ENCODE assay signal across 10 cellular contexts in genomic region chr19:1854032-1854541, GRCh38. TPM values are rescaled to one million over a fixed set of nuclear protein-coding genes. Genes with fewer than 3 reads are reported as not detected.
DNase-seq lines count a peak whose midpoint lies in the region; ATAC-seq, FAIRE-seq and TF ChIP-seq lines count a peak whose summit lies in the region.
"Had no signal": no experiment of that assay in that cellular context is flagged by ENCODE, and none has a peak within 500 bp of the region (broad histone marks: within the 10 kb centered on the region; RNA-seq: fewer than 3 reads in every experiment).

No MANE protein-coding gene starts in this region.

- H3K9ac ChIP-seq in HUES48 (ENCODE audit: low read depth, low read length), result no peak overlapping the region
- H3K9ac ChIP-seq in kidney (ENCODE audit: low read length in 2 of 2), result no peak overlapping the region

- no peaks in the 10 kb centered on the region for H3K36me3 ChIP-seq in HUES48 (ENCODE audit: control insufficient read depth, insufficient read depth, low read length)
- peaks cover 0 to 6% (median 0%) of the 10 kb centered on the region in 9 donors for H3K36me3 ChIP-seq in heart right ventricle
- peaks cover 0 to 4% (median 0%) of the 10 kb centered on the region in 4 donors for H3K36me3 ChIP-seq in upper lobe of left lung
- H3K36me3 ChIP-seq in kidney (ENCODE audit: control insufficient read depth in 1 of 2, insufficient read depth in 2 of 2, low read length in 2 of 2), result no peaks in the 10 kb centered on the region
- H3K36me3 ChIP-seq: uterus had no signal

- H3K9me3 ChIP-seq in HUES48 (ENCODE audit: control insufficient read depth, insufficient read depth, low read length) (no peaks in the 10 kb centered on the region), heart right ventricle (no peaks in the 10 kb centered on the region), upper lobe of left lung (no peaks in the 10 kb centered on the region), kidney (ENCODE audit: control insufficient read depth in 1 of 2, low read length in 2 of 2) (no peaks in the 10 kb centered on the region)
- H3K9me3 ChIP-seq: HAP-1, uterus had no signal

- H3K4me1 ChIP-seq in HUES48 (ENCODE audit: control insufficient read depth, insufficient read depth, low read length) (peaks cover 36% of the 10 kb centered on the region), heart right ventricle (peaks cover 21 to 76% (median 57%) of the 10 kb centered on the region in 9 donors), upper lobe of left lung (peaks cover 59 to 78% (median 73%) of the 10 kb centered on the region in 4 donors), kidney (ENCODE audit: control insufficient read depth in 1 of 2, insufficient read depth in 1 of 2, low read depth in 1 of 2, low read length in 2 of 2) (peaks cover 11 to 24% of the 10 kb centered on the region in 2 donors)

- ATAC-seq in heart right ventricle (no peak), upper lobe of left lung (ENCODE audit: low FRiP score in 2 of 2) (no peak)

- TF ChIP-seq CTCF in VCaP (conservative IDR thresholded peaks at IDR 0.05) (no peak), heart right ventricle (IDR thresholded peaks at IDR 0.05) (no peak), upper lobe of left lung (IDR thresholded peaks at IDR 0.05) (no peak), kidney (IDR thresholded peaks at IDR 0.05; ENCODE audit: borderline replicate concordance, extremely low read depth, insufficient read depth) (no peak)

- WGBS in heart right ventricle, 2 donors, result 65 to 71% methylated on average over 16 of the region's 16 CpGs
- WGBS in upper lobe of left lung, 2 donors, result 53 to 74% methylated on average over 6 to 8 of the region's 16 CpGs

- no peak for DNase-seq in heart right ventricle
- DNase-seq in upper lobe of left lung, result no peak
- no peak for DNase-seq in H4 (ENCODE audit: low spot score)
- DNase-seq in LoVo (ENCODE audit: low spot score), result no peak
- DNase-seq in kidney, result no peak
- DNase-seq: uterus had no signal

- H3K27me3 ChIP-seq in HUES48 (ENCODE audit: control insufficient read depth, insufficient read depth, low read length) (no peaks in the 10 kb centered on the region), heart right ventricle (no peaks in the 10 kb centered on the region), upper lobe of left lung (no peaks in the 10 kb centered on the region)
- H3K27me3 ChIP-seq: uterus had no signal

- H3K27ac ChIP-seq in HUES48 (ENCODE audit: low read depth, low read length) (peak overlapping the region; percentile 79), VCaP (peak overlapping the region; percentile 26; the same call in 1 of the 2 replicates), heart right ventricle (peak overlapping the region in 9 of 10 donors; percentile 82 to 97 (median 94)), upper lobe of left lung (peak overlapping the region; percentile 93 to 95 (median 94)), kidney (ENCODE audit: low read depth in 2 of 2, low read length in 2 of 2) (no peak overlapping the region)

- intact Hi-C loops in heart right ventricle (cut with DNase I), result no loop called here
- intact Hi-C loops in kidney (cut with DNase I), result no loop called here

- no peak for TF ChIP-seq EP300 in upper lobe of left lung (IDR thresholded peaks at IDR 0.05)

- H3K4me3 ChIP-seq in HUES48 (ENCODE audit: low read depth, low read length), result no peak overlapping the region
- H3K4me3 ChIP-seq in heart right ventricle, result peak overlapping the region in 6 of 10 donors; percentile 14 to 67 (median 49)
- H3K4me3 ChIP-seq in upper lobe of left lung, result peak overlapping the region in 3 of 4 donors; percentile 34 to 60 (median 47)
- no peak overlapping the region for H3K4me3 ChIP-seq in kidney (ENCODE audit: low read length in 2 of 2)
- H3K4me3 ChIP-seq: HAP-1, uterus had no signal

- no peak for FAIRE-seq in kidney (lab: Jason Lieb, UNC)
- FAIRE-seq: astrocyte had no signal

- no peak for TF ChIP-seq POLR2A in upper lobe of left lung (IDR thresholded peaks at IDR 0.05)

RNA-seq across cellular contexts. Expression of gene REXO1, which starts 5.8 kb away (rescaled TPM):
- total RNA-seq in heart right ventricle, result 10 to 100 TPM; 13.1 to 20.1 (median 16.5) TPM
- 10 to 100 TPM; 13.1 to 20.6 TPM for polyA plus RNA-seq in heart right ventricle
- 100 to 1,000 TPM in 1 of 6 donors, 10 to 100 TPM in 5; 17.0 to 106 (median 38.8) TPM for total RNA-seq in upper lobe of left lung
- total RNA-seq in H4 (2014; rRNA removed; shearing (Covaris generic)), result 2.3 and 4.2 TPM in 2 replicates
- total RNA-seq in kidney, result 36.8 TPM
- polyA plus RNA-seq in kidney (ENCODE audit: insufficient read depth, low read depth, low replicate concordance), result 12.1 TPM

RNA-seq across cellular contexts. Expression of gene KLF16, which starts 9.3 kb away (rescaled TPM):
- total RNA-seq in heart right ventricle (10 to 100 TPM in 4 of 10 donors, 1 to 10 TPM in 6; 5.0 to 13.4 (median 7.6) TPM), upper lobe of left lung (10 to 100 TPM in 4 of 6 donors, 1 to 10 TPM in 2; 6.9 to 39.9 (median 16.4) TPM), kidney (22.2 TPM)
- polyA plus RNA-seq in heart right ventricle (1 to 10 TPM; 4.0 to 8.6 TPM), kidney (ENCODE audit: insufficient read depth, low read depth, low replicate concordance) (10.4 TPM)
- 1.8 and 4.6 TPM in 2 replicates for total RNA-seq in H4 (2014; rRNA removed; shearing (Covaris generic))

RNA-seq across cellular contexts. Expression of gene ABHD17A, which starts 31.2 kb away (rescaled TPM):
- 10 to 100 TPM; 45.1 to 68.0 (median 57.0) TPM for total RNA-seq in heart right ventricle
- 100 to 1,000 TPM in 1 of 2 donors, 10 to 100 TPM in 1; 93.6 to 185 TPM for polyA plus RNA-seq in heart right ventricle
- 100 to 1,000 TPM in 4 of 6 donors, 10 to 100 TPM in 2; 63.4 to 143 (median 108) TPM for total RNA-seq in upper lobe of left lung
- 20.2 and 40.6 TPM in 2 replicates for total RNA-seq in H4 (2014; rRNA removed; shearing (Covaris generic))
- total RNA-seq in kidney, result 63.8 TPM
- 65.1 TPM for polyA plus RNA-seq in kidney (ENCODE audit: insufficient read depth, low read depth, low replicate concordance)

RNA-seq across cellular contexts. Expression of gene ATP8B3, which starts 42.0 kb away (rescaled TPM):
- total RNA-seq in heart right ventricle (1 to 10 TPM in 2 of 10 donors, under 1 TPM in 8; 0.13 to 3.4 (median 0.48) TPM), upper lobe of left lung (1 to 10 TPM in 3 of 6 donors, under 1 TPM in 3; under 0.01 to 6.2 (median 1.1) TPM), kidney (3.6 TPM)
- polyA plus RNA-seq in heart right ventricle (1 to 10 TPM in 1 of 2 donors, under 1 TPM in 1; 0.80 to 1.3 TPM), kidney (ENCODE audit: insufficient read depth, low read depth, low replicate concordance) (0.24 TPM)
- total RNA-seq in H4 (2014; rRNA removed; shearing (Covaris generic)), result 3.6 and 7.8 TPM in 2 replicates

RNA-seq across cellular contexts. Expression of gene ADAT3, which starts 51.1 kb away (rescaled TPM):
- total RNA-seq in heart right ventricle (1 to 10 TPM in 9 of 10 donors, under 1 TPM in 1; 0.94 to 3.2 (median 1.4) TPM), upper lobe of left lung (10 to 100 TPM in 4 of 6 donors, 1 to 10 TPM in 2; 6.1 to 25.1 (median 12.0) TPM), kidney (10.3 TPM)
- polyA plus RNA-seq in heart right ventricle (1 to 10 TPM; 2.0 to 4.3 TPM), kidney (ENCODE audit: insufficient read depth, low read depth, low replicate concordance) (6.1 TPM)
- 0.93 and 1.0 TPM in 2 replicates for total RNA-seq in H4 (2014; rRNA removed; shearing (Covaris generic))

Comparison
In these comparisons a context has a peak if more than half of its experiments do, and no peak if none do; other contexts are left out.
1. H3K27ac ChIP-seq: peak in HUES48 (single experiment), VCaP (single experiment), heart right ventricle (9 of 10) and upper lobe of left lung (4 of 4); none in kidney (0 of 2).
2. H3K4me3 ChIP-seq: peak in heart right ventricle (6 of 10) and upper lobe of left lung (3 of 4); none in HUES48 (single experiment) and kidney (0 of 2).